20 cellular contexts compared by ENCODE assay signal in the genomic region with DNA sequence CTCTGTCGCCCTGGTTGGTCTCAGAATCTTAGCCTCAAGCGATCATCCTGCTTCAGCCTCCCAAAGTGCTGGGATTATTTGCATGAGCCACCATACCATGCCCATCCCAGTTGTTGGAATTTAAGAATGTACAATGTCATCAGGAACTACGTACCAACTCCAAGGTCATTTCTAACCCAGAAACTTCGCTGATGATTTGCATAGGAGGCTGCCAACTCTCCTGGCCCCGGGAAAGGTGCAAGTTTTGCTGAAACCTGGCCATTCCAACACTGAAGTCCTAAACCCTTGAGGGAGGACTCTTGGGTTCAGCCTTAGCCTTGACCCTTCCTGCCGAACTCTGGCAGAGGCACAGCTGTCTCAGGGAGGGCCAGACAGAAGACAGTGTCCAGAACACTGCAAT.
"Had no signal": no experiment of that assay in that cellular context is flagged by ENCODE, and none has a peak within 500 bp of the region (broad histone marks: within the 10 kb centered on the region; RNA-seq: fewer than 3 reads in every experiment).

No MANE protein-coding gene starts in this region.

- H3K27ac Mint-ChIP-seq: activated T-helper 17 cell treated with anti-CD3 and anti-CD28 coated beads, Interleukin-2, amount 50 U/mL, for 72 hours; stimulated activated naive CD8-positive, alpha-beta T cell treated with anti-CD3 and anti-CD28 coated beads, Interleukin-15, Interleukin-2, amounts not matched to agents 100 ng/mL and 50 ng/mL, for 24 hours had no signal

- H3K4me3 ChIP-seq: colonic mucosa, esophagus squamous epithelium, lower lobe of right lung, psoas muscle, spleen, thoracic aorta had no signal

- H3K9me3 ChIP-seq: colonic mucosa, esophagus squamous epithelium, lower lobe of right lung, psoas muscle, spleen, thoracic aorta had no signal

- DNase-seq: activated CD4-positive, alpha-beta T cell treated with anti-CD3 and anti-CD28 coated beads, Interleukin-2, amount 50 U/mL, for 4 hours; activated CD4-positive, CD25-positive, alpha-beta regulatory T cell treated with anti-CD3 and anti-CD28 coated beads, Interleukin-2, amount 50 U/mL, for 72 hours; activated naive CD4-positive, alpha-beta T cell treated with Interleukin-2 at 50 U/mL for 16 hours; central memory CD4-positive, alpha-beta T cell; colonic mucosa; effector CD4-positive, alpha-beta T cell; esophagus squamous epithelium; foreskin fibroblast; lower lobe of right lung; midbrain; spleen; T-helper 1 cell; T1000 had no signal

- ATAC-seq: activated T-helper 17 cell treated with anti-CD3 and anti-CD28 coated beads, Interleukin-2, amount 50 U/mL, for 72 hours; lower lobe of right lung; psoas muscle; sciatic nerve had no signal

- H3K4me3 Mint-ChIP-seq: activated T-helper 17 cell treated with anti-CD3 and anti-CD28 coated beads, Interleukin-2, amount 50 U/mL, for 72 hours; neural crest cell; stimulated activated naive CD8-positive, alpha-beta T cell treated with anti-CD3 and anti-CD28 coated beads, Interleukin-15, Interleukin-2, amounts not matched to agents 100 ng/mL and 50 ng/mL, for 24 hours had no signal

- H3K27me3 ChIP-seq: esophagus squamous epithelium had no signal

- FAIRE-seq: urothelium cell line had no signal

- H3K9me3 Mint-ChIP-seq: activated T-helper 17 cell treated with anti-CD3 and anti-CD28 coated beads, Interleukin-2, amount 50 U/mL, for 72 hours; neural crest cell; stimulated activated naive CD8-positive, alpha-beta T cell treated with anti-CD3 and anti-CD28 coated beads, Interleukin-15, Interleukin-2, amounts not matched to agents 100 ng/mL and 50 ng/mL, for 24 hours had no signal

- H3K36me3 ChIP-seq: colonic mucosa, esophagus squamous epithelium, lower lobe of right lung, spleen, thoracic aorta had no signal

- H3K27ac ChIP-seq: colonic mucosa, lower lobe of right lung, psoas muscle, thoracic aorta had no signal
